In the genomic region with DNA sequence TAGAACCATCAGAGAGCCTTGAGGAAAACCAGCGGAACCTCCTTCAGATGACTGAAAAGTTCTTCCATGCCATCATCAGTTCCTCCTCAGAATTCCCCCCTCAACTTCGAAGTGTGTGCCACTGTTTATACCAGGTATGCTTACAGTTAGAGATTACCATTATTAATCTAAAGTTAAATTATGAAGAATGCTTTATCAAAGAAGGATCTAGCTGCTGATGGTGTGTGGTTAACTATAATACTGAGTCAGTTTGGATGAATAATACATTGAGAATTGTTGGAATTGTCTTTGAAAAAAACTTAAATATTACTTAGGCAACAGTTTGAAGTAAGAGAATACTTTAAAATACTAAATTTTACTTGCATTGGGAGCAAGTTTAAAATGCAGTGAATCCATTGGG, we compare ENCODE assay signal across 20 cellular contexts. TPM values are rescaled to one million over a fixed set of nuclear protein-coding genes. Genes with fewer than 3 reads are reported as not detected.
DNase-seq lines count a peak whose midpoint lies in the region; ATAC-seq and TF ChIP-seq lines count a peak whose summit lies in the region.
"Had no signal": no experiment of that assay in that cellular context is flagged by ENCODE, and none has a peak within 500 bp of the region (broad histone marks: within the 10 kb centered on the region; RNA-seq: fewer than 3 reads in every experiment).

No MANE protein-coding gene starts in this region.

- no peak overlapping the region for H3K27ac ChIP-seq in RWPE1
- H3K27ac ChIP-seq in dorsolateral prefrontal cortex, result peak overlapping the region in 54 of 59 donors; percentile 13 to 92 (median 81)
- H3K27ac ChIP-seq: colonic mucosa, gastroesophageal sphincter, right lobe of liver had no signal

- H3K4me3 ChIP-seq in dorsolateral prefrontal cortex, result no peak overlapping the region
- H3K4me3 ChIP-seq: colonic mucosa, gastroesophageal sphincter, right lobe of liver had no signal

- intact Hi-C loops in dorsolateral prefrontal cortex (cut with DNase I) (no loop called here), Right ventricle myocardium inferior (cut with DNase I) (no loop called here)

- no peaks in the 10 kb centered on the region for H3K27me3 ChIP-seq in dorsolateral prefrontal cortex
- H3K27me3 ChIP-seq: colonic mucosa, gastroesophageal sphincter, right lobe of liver had no signal

- POLR2A ChIA-PET in RWPE1 (lab: Yijun Ruan, JAX; ENCODE audit: low non-redundant PET), result no interaction called here

- TF ChIP-seq CTCF in RWPE1 (conservative IDR thresholded peaks at IDR 0.05; ENCODE audit: low read depth), result no peak
- no peak for TF ChIP-seq CTCF in dorsolateral prefrontal cortex (IDR thresholded peaks at IDR 0.05 in 54 of 56, conservative IDR thresholded peaks at IDR 0.05 in 2 of 56; ENCODE audit: low read depth in 1 of 56, partially characterized antibody in 56 of 56)

- peak; percentile 85 for DNase-seq in EH (ENCODE audit: low read depth)
- peak; percentile 28 for DNase-seq in RWPE1 (ENCODE audit: low spot score)
- no peak for DNase-seq in dorsolateral prefrontal cortex
- DNase-seq in non-pigmented ciliary epithelial cell (ENCODE audit: low read depth), result peak; percentile 51
- no peak for DNase-seq in NCI-H345 (lab: John Stamatoyannopoulos, UW)
- DNase-seq in stimulated activated CD8-positive, alpha-beta memory T cell treated with anti-CD3 and anti-CD28 coated beads, Interleukin-4, amount 100 ng/mL, for 48 hours, result no peak
- DNase-seq in Right ventricle myocardium inferior (ENCODE audit: missing footprints), result no peak
- DNase-seq: activated gamma-delta T cell; CD4-positive, alpha-beta T cell; colonic mucosa; GF-D8; naive B cell; NCI-H1105 treated with DMSO at 0.1 percent for 48 hours; NCI-H526 treated with DMSO at 0.1 percent for 48 hours; right lobe of liver; Right ventricle myocardium superior; stimulated activated naive CD8-positive, alpha-beta T cell treated with anti-CD3 and anti-CD28 coated beads, Interleukin-15, amount 100 ng/mL, for 72 hours had no signal

- CTCF ChIA-PET in RWPE1 (lab: Yijun Ruan, JAX), result no interaction called here

- ATAC-seq in GM19324 (IDR thresholded peaks at IDR 0.05; ENCODE audit: low FRiP score, unreplicated experiment), result no peak
- no peak for ATAC-seq in Right ventricle myocardium inferior
- ATAC-seq: gastroesophageal sphincter; HepG2; right lobe of liver; stimulated activated naive CD8-positive, alpha-beta T cell treated with anti-CD3 and anti-CD28 coated beads, Interleukin-15, amount 100 ng/mL, for 72 hours had no signal

RNA-seq across cellular contexts. Expression of gene OMG, which starts 48.1 kb away (rescaled TPM):
- total RNA-seq in dorsolateral prefrontal cortex (100 to 1,000 TPM in 68 of 120 experiments, 10 to 100 TPM in 52; 33.8 to 177 (median 105) TPM), Right ventricle myocardium inferior (not detected)
- total RNA-seq: gastroesophageal sphincter, HepG2, Right ventricle myocardium superior had no signal

Comparison
In these comparisons a context has a peak if more than half of its experiments do, and no peak if none do; other contexts are left out.
1. DNase-seq: peak in EH (single experiment), RWPE1 (single experiment) and non-pigmented ciliary epithelial cell (single experiment); none in dorsolateral prefrontal cortex (0 of 10), NCI-H345 (single experiment), stimulated activated CD8-positive, alpha-beta memory T cell treated with anti-CD3 and anti-CD28 coated beads, Interleukin-4, amount 100 ng/mL, for 48 hours (single experiment) and Right ventricle myocardium inferior (single experiment).
2. RNA of gene OMG, which starts 48.1 kb away (total RNA-seq): 33.8 to 177 TPM in dorsolateral prefrontal cortex; not detected in Right ventricle myocardium inferior (single experiment); every median in the first group is over 10 times any median in the second.